ENCODE assay signal across 9 cellular contexts in genomic region chr6:108563292-108563691, GRCh38. TPM values are rescaled to one million over a fixed set of nuclear protein-coding genes. Genes with fewer than 3 reads are reported as not detected.
DNase-seq lines count a peak whose midpoint lies in the region; ATAC-seq, FAIRE-seq and TF ChIP-seq lines count a peak whose summit lies in the region.
"Had no signal": no experiment of that assay in that cellular context is flagged by ENCODE, and none has a peak within 500 bp of the region (broad histone marks: within the 10 kb centered on the region; RNA-seq: fewer than 3 reads in every experiment).

No MANE protein-coding gene starts in this region.

- in situ Hi-C loops in GM13977 (cut with MboI; ENCODE audit: low pct_unique_long_range_greater_than_20kb, low sequenced_read_pairs, unreplicated experiment) = no loop called here

- DNase-seq in GM12892 (ENCODE audit: insufficient read length) = no peak
- no peak for DNase-seq in ascending aorta (ENCODE audit: low spot score in 2 of 2)
- DNase-seq in smooth muscle cell (lab: John Stamatoyannopoulos, UW; ENCODE audit: unreplicated experiment) = no peak
- DNase-seq in activated CD8-positive, alpha-beta memory T cell treated with anti-CD3 and anti-CD28 coated beads, Interleukin-2, amount 50 U/mL, for 4 hours = no peak
- no peak for DNase-seq in GM13977 (ENCODE audit: low spot score)
- DNase-seq: activated naive CD8-positive, alpha-beta T cell treated with anti-CD3 and anti-CD28 coated beads, Interleukin-2, amount 50 U/mL, for 24 hours had no signal

- H3K27ac ChIP-seq in ascending aorta = peak overlapping the region; percentile 98
- H3K27ac ChIP-seq in iPS-20b (ENCODE audit: low read length) = no peak overlapping the region
- peak overlapping the region; percentile 85 for H3K27ac ChIP-seq in smooth muscle cell (ENCODE audit: low read depth)

- peaks cover 6% of the 10 kb centered on the region for H3F3A ChIP-seq in smooth muscle cell (ENCODE audit: low read depth)

- TF ChIP-seq CTCF in ascending aorta (IDR thresholded peaks at IDR 0.05) (no peak), smooth muscle cell (IDR thresholded peaks at IDR 0.05; ENCODE audit: borderline replicate concordance, insufficient read depth, poor library complexity, severe bottlenecking) (no peak), GM13977 (IDR thresholded peaks at IDR 0.05; ENCODE audit: extremely low read depth, insufficient read depth, missing control alignments) (no peak)

- WGBS in smooth muscle cell (ENCODE audit: low lambda C conversion rate) = 66% methylated on average over 8 of the region's 8 CpGs

- TF ChIP-seq POLR2A in GM12892 (IDR thresholded peaks at IDR 0.05; ENCODE audit: low read depth, low read length) = no peak

- no peak overlapping the region for H2AFZ ChIP-seq in smooth muscle cell (ENCODE audit: low read depth)

- H3K4me1 ChIP-seq in ascending aorta (peaks cover 2 to 36% of the 10 kb centered on the region in 2 donors), iPS-20b (ENCODE audit: insufficient read depth, low read length) (peaks cover 21% of the 10 kb centered on the region), smooth muscle cell (ENCODE audit: low read depth) (peaks cover 27% of the 10 kb centered on the region)

- H3K79me2 ChIP-seq in smooth muscle cell (ENCODE audit: low read depth) = peaks cover 68% of the 10 kb centered on the region

- peak overlapping the region; percentile 98 for H3K4me2 ChIP-seq in smooth muscle cell

- peak overlapping the region; percentile 47; the same call in 1 of the 2 replicates for H3K9ac ChIP-seq in iPS-20b (ENCODE audit: low read depth, low read length)
- peak overlapping the region; percentile 99 for H3K9ac ChIP-seq in smooth muscle cell (ENCODE audit: low read depth)

- ATAC-seq in HG03108 (IDR thresholded peaks at IDR 0.05; ENCODE audit: unreplicated experiment) (no peak), GM18517 (IDR thresholded peaks at IDR 0.05; ENCODE audit: unreplicated experiment) (no peak)
- ATAC-seq: activated naive CD8-positive, alpha-beta T cell treated with anti-CD3 and anti-CD28 coated beads, Interleukin-2, amount 50 U/mL, for 24 hours had no signal

- H4K20me1 ChIP-seq in smooth muscle cell (ENCODE audit: low read depth) = peaks cover 68% of the 10 kb centered on the region

- peak overlapping the region; percentile 87 to 93 for H3K4me3 ChIP-seq in ascending aorta
- peak overlapping the region; percentile 72 for H3K4me3 ChIP-seq in iPS-20b (ENCODE audit: low read length)
- H3K4me3 ChIP-seq in smooth muscle cell = peak overlapping the region; percentile 100

- H3K9me3 ChIP-seq in ascending aorta = no peaks in the 10 kb centered on the region
- H3K9me3 ChIP-seq in iPS-20b (ENCODE audit: insufficient read depth, low read depth, low read length) = no peaks in the 10 kb centered on the region
- H3K9me3 ChIP-seq in smooth muscle cell (replicated peaks; ENCODE audit: low read depth) = no peaks in the 10 kb centered on the region

- H3K27me3 ChIP-seq in ascending aorta (no peaks in the 10 kb centered on the region), iPS-20b (ENCODE audit: insufficient read depth, low read length) (peaks cover 47% of the 10 kb centered on the region), smooth muscle cell (ENCODE audit: low read depth) (no peaks in the 10 kb centered on the region)

- H3K36me3 ChIP-seq in ascending aorta (peaks cover 7 to 26% of the 10 kb centered on the region in 2 donors), iPS-20b (ENCODE audit: insufficient read depth, low read depth, low read length) (no peaks in the 10 kb centered on the region), smooth muscle cell (ENCODE audit: low read depth) (no peaks in the 10 kb centered on the region)

- intact Hi-C loops in ascending aorta (cut with DNase I) = no loop called here

- FAIRE-seq in GM12892 (lab: Jason Lieb, UNC) = peak; percentile 36

RNA-seq across cellular contexts. Expression of gene FOXO3, which starts 2.6 kb away (rescaled TPM):
- 4.8 TPM for polyA plus RNA-seq in GM12892 (2012; ENCODE audit: missing spikeins)
- total RNA-seq in ascending aorta = 91.5 TPM
- 36.2 and 40.3 TPM in 2 replicates for total RNA-seq in smooth muscle cell
- 34.7 and 35.9 TPM in 2 replicates for polyA plus RNA-seq in smooth muscle cell
